In genomic region chr6:87282743-87283142, GRCh38 we compare ENCODE assay signal across 20 cellular contexts. TPM values are rescaled to one million over a fixed set of nuclear protein-coding genes. Genes with fewer than 3 reads are reported as not detected.
DNase-seq lines count a peak whose midpoint lies in the region; ATAC-seq, FAIRE-seq and TF ChIP-seq lines count a peak whose summit lies in the region.
"Had no signal": no experiment of that assay in that cellular context is flagged by ENCODE, and none has a peak within 500 bp of the region (broad histone marks: within the 10 kb centered on the region; RNA-seq: fewer than 3 reads in every experiment).

No MANE protein-coding gene starts in this region.

- H2AFZ ChIP-seq in IMR-90 (replicated peaks; ENCODE audit: low read length, poor library complexity): no peak overlapping the region

- H3K9me3 ChIP-seq in IMR-90 (ENCODE audit: control insufficient read depth, insufficient read depth, low read length): no peaks in the 10 kb centered on the region
- H3K9me3 ChIP-seq: BE2C had no signal

- H4K8ac ChIP-seq in IMR-90 (ENCODE audit: low read depth in 2 of 2, low read length in 2 of 2): no peak overlapping the region

- H2BK20ac ChIP-seq in IMR-90 (ENCODE audit: low read depth, low read length): no peak overlapping the region

- ATAC-seq in IMR-90 (ENCODE audit: low read depth) (no peak), esophagus mucosa (no peak), HG03521 (IDR thresholded peaks at IDR 0.05; ENCODE audit: unreplicated experiment) (no peak)
- ATAC-seq: CD8-positive, alpha-beta T cell had no signal

- no peak overlapping the region for H2AK9ac ChIP-seq in IMR-90 (replicated peaks; ENCODE audit: low read depth, low read length, poor library complexity)

- TF ChIP-seq CTCF in AG10803 (conservative IDR thresholded peaks at IDR 0.05; ENCODE audit: low read length): no peak
- TF ChIP-seq CTCF in IMR-90 (conservative IDR thresholded peaks at IDR 0.05; ENCODE audit: low read depth, low read length): no peak
- TF ChIP-seq CTCF in bronchial epithelial cell (IDR thresholded peaks at IDR 0.05; ENCODE audit: insufficient read depth, low read length, severe bottlenecking): no peak
- TF ChIP-seq CTCF in fibroblast of the aortic adventitia (IDR thresholded peaks at IDR 0.05; ENCODE audit: insufficient read depth, low read length): no peak

- H3K4me3 ChIP-seq in AG10803 (ENCODE audit: low read length): no peak overlapping the region
- H3K4me3 ChIP-seq in IMR-90 (ENCODE audit: insufficient read depth, low read depth, low read length): no peak overlapping the region
- H3K4me3 ChIP-seq in bronchial epithelial cell (ENCODE audit: low read depth, low read length): no peak overlapping the region
- no peak overlapping the region for H3K4me3 ChIP-seq in fibroblast of the aortic adventitia (ENCODE audit: low read depth, low read length)

- H2BK120ac ChIP-seq in IMR-90 (ENCODE audit: low read depth, low read length): no peak overlapping the region

- intact Hi-C loops in IMR-90 (cut with micrococcal nuclease): no loop called here

- no peaks in the 10 kb centered on the region for H3K9me1 ChIP-seq in IMR-90 (ENCODE audit: insufficient read depth, low read length)

- dilution Hi-C loops in IMR-90 (cut with HindIII; ENCODE audit: low sequenced_read_pairs, unreplicated experiment): no loop called here

- POLR2A ChIA-PET in IMR-90 (lab: Charles Lee; ENCODE audit: unreplicated experiment): no interaction called here

- no peaks in the 10 kb centered on the region for H4K20me1 ChIP-seq in IMR-90 (ENCODE audit: insufficient read depth, low read length)

- no peak overlapping the region for H3K56ac ChIP-seq in IMR-90 (ENCODE audit: extremely low read depth, insufficient read depth, low read length)

- H4K5ac ChIP-seq in IMR-90 (ENCODE audit: low read depth, low read length): no peak overlapping the region

- no peaks in the 10 kb centered on the region; the same call in 1 of the 2 replicates for H3K27me3 ChIP-seq in IMR-90 (ENCODE audit: control insufficient read depth, insufficient read depth, low read length)
- no peaks in the 10 kb centered on the region for H3K27me3 ChIP-seq in bronchial epithelial cell (ENCODE audit: control insufficient read depth, insufficient read depth, low read length)

- H2BK15ac ChIP-seq in IMR-90 (ENCODE audit: low read depth, low read length): no peak overlapping the region

- H3K4me1 ChIP-seq in IMR-90 (ENCODE audit: control insufficient read depth, insufficient read depth, low read length): no peaks in the 10 kb centered on the region

- CTCF ChIA-PET in IMR-90 (lab: Yijun Ruan, JAX): no interaction called here

- DNase-seq in AG10803 (ENCODE audit: low read depth): peak; percentile 12
- DNase-seq in IMR-90: no peak
- peak; percentile 66 for DNase-seq in bronchial epithelial cell (ENCODE audit: low read depth)
- peak; percentile 30 for DNase-seq in fibroblast of the aortic adventitia (ENCODE audit: low read depth)
- no peak for DNase-seq in glomerular visceral epithelial cell (ENCODE audit: extremely low spot score)
- no peak for DNase-seq in C1 segment of cervical spinal cord (lab: John Stamatoyannopoulos, UW)
- DNase-seq: BE2C; CD8-positive, alpha-beta T cell; COR-L47; DND-41; GF-D8; HCEC 1CT; HFFc6 had no signal

- FAIRE-seq in bronchial epithelial cell (lab: Jason Lieb, UNC): no peak
- FAIRE-seq: A204.1 had no signal

- H3K14ac ChIP-seq in IMR-90 (replicated peaks; ENCODE audit: low read depth, low read length): no peak overlapping the region

- TF ChIP-seq POLR2A in IMR-90 (IDR thresholded peaks at IDR 0.05; ENCODE audit: low read depth, low read length): no peak

- BruUV-seq in IMR-90 (replicated peaks; lab: Mats Ljungman, UMichigan): no TSS peak

- H3K27ac ChIP-seq in IMR-90 (ENCODE audit: insufficient read depth, low read length): no peak overlapping the region
- H3K27ac ChIP-seq: HL-60 had no signal

- no peak overlapping the region for H3K4me2 ChIP-seq in IMR-90 (ENCODE audit: low read depth, low read length)

- in situ Hi-C loops in IMR-90 (cut with MboI; ENCODE audit: low sequenced_read_pairs): no loop called here

- H2AK5ac ChIP-seq in IMR-90 (ENCODE audit: low read depth, low read length): no peak overlapping the region

- H3K79me1 ChIP-seq in IMR-90 (ENCODE audit: low read depth in 1 of 2, low read length in 2 of 2): no peaks in the 10 kb centered on the region

- H3K9ac ChIP-seq in IMR-90 (ENCODE audit: low read depth, low read length): no peak overlapping the region

- no peak overlapping the region for H3K4ac ChIP-seq in IMR-90 (ENCODE audit: low read depth, low read length)

- no peak for TF ChIP-seq RAD21 in IMR-90 (IDR thresholded peaks at IDR 0.05; ENCODE audit: low read length)

- no peak overlapping the region for H2BK5ac ChIP-seq in IMR-90 (ENCODE audit: low read depth, low read length, poor library complexity, severe bottlenecking)

- H3K36me3 ChIP-seq in IMR-90 (ENCODE audit: control insufficient read depth, insufficient read depth, low read length) (no peaks in the 10 kb centered on the region), bronchial epithelial cell (ENCODE audit: control insufficient read depth, insufficient read depth, low read length) (no peaks in the 10 kb centered on the region)
- H3K36me3 ChIP-seq: BE2C had no signal

- no peak overlapping the region for H3K18ac ChIP-seq in IMR-90 (ENCODE audit: low read depth, low read length)

- H3K23ac ChIP-seq in IMR-90 (ENCODE audit: low read depth, low read length): no peak overlapping the region

- WGBS in IMR-90 (ENCODE audit: extremely low coverage in 2 of 2, insufficient read length in 1 of 2), 2 experiments: no CpG with 5 or more reads among the region's 1 CpG

- no peak overlapping the region for H4K91ac ChIP-seq in IMR-90 (ENCODE audit: insufficient read depth, low read depth, low read length)

TF ChIP-seq in IMR-90, 13 proteins besides CTCF, POLR2A, EP300 and RAD21:
- TF ChIP-seq, protein P1, sequence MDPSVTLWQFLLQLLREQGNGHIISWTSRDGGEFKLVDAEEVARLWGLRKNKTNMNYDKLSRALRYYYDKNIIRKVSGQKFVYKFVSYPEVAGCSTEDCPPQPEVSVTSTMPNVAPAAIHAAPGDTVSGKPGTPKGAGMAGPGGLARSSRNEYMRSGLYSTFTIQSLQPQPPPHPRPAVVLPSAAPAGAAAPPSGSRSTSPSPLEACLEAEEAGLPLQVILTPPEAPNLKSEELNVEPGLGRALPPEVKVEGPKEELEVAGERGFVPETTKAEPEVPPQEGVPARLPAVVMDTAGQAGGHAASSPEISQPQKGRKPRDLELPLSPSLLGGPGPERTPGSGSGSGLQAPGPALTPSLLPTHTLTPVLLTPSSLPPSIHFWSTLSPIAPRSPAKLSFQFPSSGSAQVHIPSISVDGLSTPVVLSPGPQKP (IDR thresholded peaks at IDR 0.05; ENCODE audit: borderline replicate concordance, low read depth, low read length): no peak
- TF ChIP-seq CEBPB (IDR thresholded peaks at IDR 0.05; ENCODE audit: low read depth, low read length) (peak; percentile 65), RCOR1 (IDR thresholded peaks at IDR 0.05; ENCODE audit: insufficient replicate concordance, low read length) (no peak)

RNA-seq across cellular contexts. Expression of gene SMIM8, which starts 39.6 kb away (rescaled TPM):
- total RNA-seq in IMR-90 (2012; rRNA removed) (3.6 and 5.3 TPM in 2 replicates), bronchial epithelial cell (5.0 and 7.2 TPM in 2 replicates), fibroblast of the aortic adventitia (ENCODE audit: low replicate concordance) (5.4 and 9.7 TPM in 2 replicates), esophagus mucosa (4.0 TPM)
- polyA plus RNA-seq in IMR-90 (2012; rRNA removed): 2.0 and 2.7 TPM in 2 replicates
- 0.29 and 0.94 TPM in 2 replicates for polyA plus RNA-seq in IMR-90 (2012; cell fraction: cytosol; rRNA removed)
- 1.2 and 4.6 TPM in 2 replicates for polyA plus RNA-seq in IMR-90 (2012; cell fraction: nucleus; rRNA removed; ENCODE audit: low replicate concordance)

RNA-seq across cellular contexts. Expression of gene GJB7, which starts 46.3 kb away (rescaled TPM):
- total RNA-seq in IMR-90 (2012; rRNA removed) (not detected in 2 replicates), bronchial epithelial cell (not detected in 2 replicates), fibroblast of the aortic adventitia (ENCODE audit: low replicate concordance) (not detected in 2 replicates), esophagus mucosa (not detected)
- not detected in 2 replicates for polyA plus RNA-seq in IMR-90 (2012; rRNA removed)
- polyA plus RNA-seq in IMR-90 (2012; cell fraction: cytosol; rRNA removed): not detected in 2 replicates
- polyA plus RNA-seq in IMR-90 (2012; cell fraction: nucleus; rRNA removed; ENCODE audit: low replicate concordance): not detected in 2 replicates
- total RNA-seq: CD8-positive, alpha-beta T cell; H4; HFFc6 had no signal
- polyA plus RNA-seq: CD14-positive monocyte, IgD-negative memory B cell had no signal

Comparison
In these comparisons a context has a peak if more than half of its experiments do, and no peak if none do; other contexts are left out.
1. DNase-seq: peak in AG10803 (single experiment), bronchial epithelial cell (single experiment) and fibroblast of the aortic adventitia (single experiment); none in IMR-90 (single experiment), glomerular visceral epithelial cell (single experiment) and C1 segment of cervical spinal cord (0 of 14).